ENCODE assay signal across 15 cellular contexts in genomic region chr2:227125506-227125905, GRCh38. TPM values are rescaled to one million over a fixed set of nuclear protein-coding genes. Genes with fewer than 3 reads are reported as not detected.
A peak's percentile ranks its signal among the peaks of the same experiment; 100 is the strongest.
DNase-seq lines count a peak whose midpoint lies in the region; ATAC-seq, FAIRE-seq and TF ChIP-seq lines count a peak whose summit lies in the region.
"Had no signal": no experiment of that assay in that cellular context is flagged by ENCODE, and none has a peak within 500 bp of the region (broad histone marks: within the 10 kb centered on the region; RNA-seq: fewer than 3 reads in every experiment).

No MANE protein-coding gene starts in this region.

- no peak overlapping the region for H3K18ac ChIP-seq in H1 (ENCODE audit: extremely low read depth, low read length)

- H3K9me3 Mint-ChIP-seq in activated naive CD4-positive, alpha-beta T cell treated with anti-CD3 and anti-CD28 coated beads for 36 hours = no peaks in the 10 kb centered on the region
- H3K9me3 Mint-ChIP-seq in activated naive CD4-positive, alpha-beta T cell treated with anti-CD3 and anti-CD28 coated beads, Interleukin-2, amount 50 U/mL, for 72 hours = no peaks in the 10 kb centered on the region
- H3K9me3 Mint-ChIP-seq: activated CD4-positive, alpha-beta memory T cell treated with anti-CD3 and anti-CD28 coated beads for 36 hours; T-helper 1 cell treated with Interleukin-12 subunit alpha and Interleukin-12 subunit beta and Interleukin-4 antibody, amounts not matched to agents 30 μg/mL and 1 μg/mL, for 36 hours had no signal

- TF ChIP-seq POLR2A in H1 (IDR thresholded peaks at IDR 0.05; ENCODE audit: control extremely low read depth in 1 of 2, low read depth in 2 of 2, low read length in 2 of 2) = no peak

- FAIRE-seq in H1 (lab: Jason Lieb, UNC) = no peak
- no peak for FAIRE-seq in urothelium cell line (lab: Jason Lieb, UNC)
- FAIRE-seq: islet of Langerhans had no signal

- H2BK120ac ChIP-seq in H1 (replicated peaks; ENCODE audit: low read depth, low read length) = no peak overlapping the region

- DNase-seq in activated naive CD4-positive, alpha-beta T cell treated with anti-CD3 and anti-CD28 coated beads for 36 hours = peak; percentile 20
- no peak for DNase-seq in activated naive CD4-positive, alpha-beta T cell treated with anti-CD3 and anti-CD28 coated beads, Interleukin-2, amount 50 U/mL, for 72 hours (ENCODE audit: low spot score in 2 of 2)
- DNase-seq in H1 (ENCODE audit: low read depth in 1 of 2, low spot score in 2 of 2) (peak in 1 of 2 experiments; percentile 60), urothelium cell line (ENCODE audit: low spot score) (peak; percentile 18), Right ventricle myocardium inferior (ENCODE audit: missing footprints) (no peak), NCI-H1436 (lab: John Stamatoyannopoulos, UW) (no peak)
- DNase-seq in activated effector memory CD4-positive, alpha-beta T cell treated with anti-CD3 and anti-CD28 coated beads, Interleukin-2, amount 50 U/mL, for 16 hours = no peak
- DNase-seq: activated CD4-positive, alpha-beta memory T cell treated with anti-CD3 and anti-CD28 coated beads for 36 hours; DMS79; IMR-90 had no signal

- H3K36me3 ChIP-seq in OCI-LY3 (replicated peaks; ENCODE audit: low read depth, low read length) (no peaks in the 10 kb centered on the region), H1 (ENCODE audit: control insufficient read depth in 2 of 4, insufficient read depth in 4 of 4, low read length in 3 of 4) (no peaks in the 10 kb centered on the region)

- no peaks in the 10 kb centered on the region for H3K79me2 ChIP-seq in OCI-LY3 (ENCODE audit: low read length)
- H3K79me2 ChIP-seq in H1 (ENCODE audit: control insufficient read depth in 1 of 2, insufficient read depth in 2 of 2, low read length in 2 of 2) = no peaks in the 10 kb centered on the region

- 73% methylated on average over 4 of the region's 5 CpGs; no CpG with 5 or more reads in 1 of the 2 experiments for WGBS in H1 (ENCODE audit: extremely low coverage in 1 of 2, insufficient coverage in 1 of 2, insufficient read length in 1 of 2, insufficient replicate concordance in 2 of 2, low coverage in 1 of 2, low lambda C conversion rate in 2 of 2, missing lambda C conversion rate in 1 of 2), 2 experiments

- no peak overlapping the region for H3K56ac ChIP-seq in H1 (replicated peaks; ENCODE audit: insufficient read length, low read depth, low read length)

- CTCF ChIA-PET in activated naive CD4-positive, alpha-beta T cell treated with anti-CD3 and anti-CD28 coated beads for 36 hours (lab: Charles Lee) = interaction anchor here (0.6 kb wide), 1 partner anchor 63 kb away, joined by 3 read pairs; no protein-coding TSS in a partner anchor
- CTCF ChIA-PET in H1 (lab: Charles Lee; ENCODE audit: partially characterized antibody) = interaction anchor here (0.6 to 2.1 kb wide), 26 partner anchors 8 to 1938 kb away, joined by 3 to 15 read pairs (median 3); no protein-coding TSS in a partner anchor

- H2AK5ac ChIP-seq in H1 (ENCODE audit: low read depth, low read length) = no peak overlapping the region

- no peaks in the 10 kb centered on the region for H3K4me1 Mint-ChIP-seq in activated naive CD4-positive, alpha-beta T cell treated with anti-CD3 and anti-CD28 coated beads for 36 hours (ENCODE audit: low read depth)

- no peaks in the 10 kb centered on the region for H3K79me1 ChIP-seq in H1 (ENCODE audit: low read depth, low read length)

- no peak overlapping the region for H3K23ac ChIP-seq in H1 (ENCODE audit: insufficient read length)

- H3K23me2 ChIP-seq in H1 (ENCODE audit: low read depth, low read length) = no peaks in the 10 kb centered on the region

- H4K20me1 ChIP-seq in OCI-LY3 (ENCODE audit: insufficient read depth, low read length) (no peaks in the 10 kb centered on the region), H1 (replicated peaks in 1 of 2; ENCODE audit: control insufficient read depth in 1 of 2, insufficient read depth in 2 of 2, low read length in 2 of 2) (no peaks in the 10 kb centered on the region)

- H3K4me3 ChIP-seq in OCI-LY3 (ENCODE audit: low read length) (no peak overlapping the region), H1 (ENCODE audit: extremely low read depth in 1 of 4, insufficient read depth in 2 of 4, low read depth in 3 of 4, low read length in 4 of 4) (no peak overlapping the region)
- H3K4me3 ChIP-seq: coronary artery had no signal

- ATAC-seq in activated naive CD4-positive, alpha-beta T cell treated with anti-CD3 and anti-CD28 coated beads, Interleukin-2, amount 50 U/mL, for 72 hours = no peak
- no peak for ATAC-seq in Right ventricle myocardium inferior

- H3K4me2 ChIP-seq in OCI-LY3 (ENCODE audit: low read length) (no peak overlapping the region), H1 (ENCODE audit: insufficient read depth in 1 of 2, low read depth in 2 of 2, low read length in 2 of 2) (no peak overlapping the region)

- no peak overlapping the region for H2BK12ac ChIP-seq in H1 (ENCODE audit: low read depth, low read length)

- no peak overlapping the region for H3K9ac ChIP-seq in OCI-LY3 (ENCODE audit: low read length)
- H3K9ac ChIP-seq in H1 (replicated peaks in 1 of 4; ENCODE audit: extremely low read depth in 1 of 4, low read depth in 3 of 4, low read length in 3 of 4) = no peak overlapping the region

- H3K9me3 ChIP-seq in OCI-LY3 (ENCODE audit: insufficient read depth, low read length) (no peaks in the 10 kb centered on the region), H1 (ENCODE audit: insufficient read depth in 2 of 2, low read depth in 1 of 2, low read length in 1 of 2) (no peaks in the 10 kb centered on the region)

- H3K14ac ChIP-seq in H1 (ENCODE audit: insufficient read length) = no peak overlapping the region

- H3K27ac ChIP-seq in OCI-LY3 (ENCODE audit: low read length) (no peak overlapping the region), H1 (ENCODE audit: low read depth, low read length) (no peak overlapping the region)
- H3K27ac ChIP-seq: coronary artery had no signal

- H3K36me3 Mint-ChIP-seq in activated naive CD4-positive, alpha-beta T cell treated with anti-CD3 and anti-CD28 coated beads for 36 hours (ENCODE audit: low read depth) = no peaks in the 10 kb centered on the region
- H3K36me3 Mint-ChIP-seq in activated naive CD4-positive, alpha-beta T cell treated with anti-CD3 and anti-CD28 coated beads, Interleukin-2, amount 50 U/mL, for 72 hours = no peaks in the 10 kb centered on the region
- H3K36me3 Mint-ChIP-seq: activated CD4-positive, alpha-beta memory T cell treated with anti-CD3 and anti-CD28 coated beads for 36 hours; activated naive CD8-positive, alpha-beta T cell had no signal

- H2BK20ac ChIP-seq in H1 (ENCODE audit: low read length) = no peak overlapping the region

- H2AFZ ChIP-seq in OCI-LY3 (ENCODE audit: low read depth, low read length) (no peak overlapping the region), H1 (ENCODE audit: low read length) (no peak overlapping the region)

- H3K27me3 Mint-ChIP-seq in activated naive CD4-positive, alpha-beta T cell treated with anti-CD3 and anti-CD28 coated beads for 36 hours (ENCODE audit: low read depth) = peaks cover 13% of the 10 kb centered on the region

- H2BK5ac ChIP-seq in H1 (ENCODE audit: low read depth, low read length) = no peak overlapping the region

- POLR2A ChIA-PET in H1 (lab: Charles Lee; ENCODE audit: partially characterized antibody) = no interaction called here

- H3K27me3 ChIP-seq in OCI-LY3 (ENCODE audit: low read depth, low read length) (no peaks in the 10 kb centered on the region), H1 (replicated peaks in 1 of 4; ENCODE audit: control insufficient read depth in 3 of 4, extremely low read depth in 1 of 4, insufficient read depth in 3 of 4, low read length in 3 of 4) (no peaks in the 10 kb centered on the region)

- H3K4me1 ChIP-seq in OCI-LY3 (ENCODE audit: low read length) (no peaks in the 10 kb centered on the region), H1 (replicated peaks in 1 of 4; ENCODE audit: control insufficient read depth in 3 of 4, insufficient read depth in 4 of 4, low read length in 3 of 4) (no peaks in the 10 kb centered on the region)

- no peak for TF ChIP-seq EP300 in H1 (IDR thresholded peaks at IDR 0.05; ENCODE audit: borderline replicate concordance in 1 of 2, low read depth in 2 of 2, low read length in 2 of 2)

- no peak overlapping the region for H3K27ac Mint-ChIP-seq in activated naive CD4-positive, alpha-beta T cell treated with anti-CD3 and anti-CD28 coated beads for 36 hours
- H3K27ac Mint-ChIP-seq in activated naive CD4-positive, alpha-beta T cell treated with anti-CD3 and anti-CD28 coated beads, Interleukin-2, amount 50 U/mL, for 72 hours = no peak overlapping the region
- H3K27ac Mint-ChIP-seq: activated CD4-positive, alpha-beta memory T cell treated with anti-CD3 and anti-CD28 coated beads for 36 hours; activated naive CD8-positive, alpha-beta T cell; T-helper 1 cell treated with Interleukin-12 subunit alpha and Interleukin-12 subunit beta and Interleukin-4 antibody, amounts not matched to agents 30 μg/mL and 1 μg/mL, for 36 hours had no signal

- TF ChIP-seq CTCF in OCI-LY3 (IDR thresholded peaks at IDR 0.05; ENCODE audit: low read depth, low read length) = peak; percentile 35; the same call in 1 of the 2 replicates
- peak; percentile 45 to 67 (median 56) for TF ChIP-seq CTCF in H1 (IDR thresholded peaks at IDR 0.05; ENCODE audit: control extremely low read depth in 1 of 3, insufficient read depth in 1 of 3, low read depth in 1 of 3, low read length in 3 of 3)

- H2BK15ac ChIP-seq in H1 (ENCODE audit: low read length) = no peak overlapping the region

- intact Hi-C loops in activated naive CD4-positive, alpha-beta T cell treated with anti-CD3 and anti-CD28 coated beads for 36 hours (cut with micrococcal nuclease) = no loop called here
- intact Hi-C loops in Right ventricle myocardium inferior (cut with DNase I) = no loop called here

- peak; percentile 50 to 51 for TF ChIP-seq RAD21 in H1 (IDR thresholded peaks at IDR 0.05 in 1 of 2, conservative IDR thresholded peaks at IDR 0.05 in 1 of 2; ENCODE audit: low read depth in 2 of 2, low read length in 2 of 2)

- H4K8ac ChIP-seq in H1 (ENCODE audit: extremely low read depth, insufficient read depth, low read length) = no peak overlapping the region

- no peak overlapping the region for H4K5ac ChIP-seq in H1 (ENCODE audit: insufficient read length, low read depth, low read length)

- no peak overlapping the region for H4K91ac ChIP-seq in H1 (replicated peaks; ENCODE audit: insufficient read length, low read length)

- no peak overlapping the region for H3K4me3 Mint-ChIP-seq in activated naive CD4-positive, alpha-beta T cell treated with anti-CD3 and anti-CD28 coated beads for 36 hours
- H3K4me3 Mint-ChIP-seq: activated CD4-positive, alpha-beta memory T cell treated with anti-CD3 and anti-CD28 coated beads for 36 hours; activated naive CD8-positive, alpha-beta T cell; T-helper 1 cell treated with Interleukin-12 subunit alpha and Interleukin-12 subunit beta and Interleukin-4 antibody, amounts not matched to agents 30 μg/mL and 1 μg/mL, for 36 hours had no signal

- H3K4ac ChIP-seq in H1 (replicated peaks; ENCODE audit: insufficient read length, low read depth, low read length) = no peak overlapping the region

RNA-seq across cellular contexts. Expression of gene COL4A4, which starts 38.5 kb away (rescaled TPM):
- not detected for total RNA-seq in activated naive CD4-positive, alpha-beta T cell treated with anti-CD3 and anti-CD28 coated beads for 36 hours
- total RNA-seq in activated naive CD4-positive, alpha-beta T cell treated with anti-CD3 and anti-CD28 coated beads, Interleukin-2, amount 50 U/mL, for 72 hours = not detected
- 0.67 and 1.7 TPM in 2 replicates for total RNA-seq in H1 (2021; fragmentation: NEBNext Ultra II Directional; extraction: Animal tissue kit (Norgen Biotek cat#: 25700))
- polyA plus RNA-seq in H1 (2011; rRNA removed) = 0.33 TPM in 2 replicates
- polyA plus RNA-seq in H1 (2011; cell fraction: cytosol; rRNA removed) = 0.39 TPM
- polyA plus RNA-seq in H1 (2011; cell fraction: nucleus; rRNA removed) = 1.9 TPM
- polyA plus RNA-seq in H1 (2012, experiment 1 of 2) = 0.32 to 0.44 TPM (median 0.41 TPM) in 4 replicates
- polyA plus RNA-seq in H1 (2012, experiment 2 of 2) = 0.13 TPM
- 0.99 TPM for polyA plus RNA-seq in H1 (2013, experiment 1 of 2)
- polyA plus RNA-seq in H1 (2013, experiment 2 of 2) = 0.87 TPM
- polyA minus RNA-seq in H1 (2011; rRNA and poly(A)+ RNA removed) = 0.50 and 0.59 TPM in 2 replicates
- polyA minus RNA-seq in H1 (2011; cell fraction: cytosol; rRNA and poly(A)+ RNA removed) = 0.22 TPM
- polyA minus RNA-seq in H1 (2011; cell fraction: nucleus; rRNA and poly(A)+ RNA removed) = 0.80 TPM
- total RNA-seq in Right ventricle myocardium inferior = 13.6 TPM
- total RNA-seq: activated CD4-positive, alpha-beta memory T cell treated with anti-CD3 and anti-CD28 coated beads for 36 hours; IMR-90 had no signal

RNA-seq across cellular contexts. Expression of gene COL4A3, which starts 38.9 kb away (rescaled TPM):
- not detected for total RNA-seq in activated naive CD4-positive, alpha-beta T cell treated with anti-CD3 and anti-CD28 coated beads for 36 hours
- not detected for total RNA-seq in activated naive CD4-positive, alpha-beta T cell treated with anti-CD3 and anti-CD28 coated beads, Interleukin-2, amount 50 U/mL, for 72 hours
- total RNA-seq in H1 (2021; fragmentation: NEBNext Ultra II Directional; extraction: Animal tissue kit (Norgen Biotek cat#: 25700)) = 0.17 and 0.34 TPM in 2 replicates
- polyA plus RNA-seq in H1 (2011; rRNA removed) = 0.12 and 0.28 TPM in 2 replicates
- 0.22 TPM for polyA plus RNA-seq in H1 (2011; cell fraction: cytosol; rRNA removed)
- polyA plus RNA-seq in H1 (2011; cell fraction: nucleus; rRNA removed) = 1.2 TPM
- 0.08 to 0.54 TPM (median 0.29 TPM) in 4 replicates for polyA plus RNA-seq in H1 (2012, experiment 1 of 2)
- polyA plus RNA-seq in H1 (2012, experiment 2 of 2) = 0.05 TPM
- polyA plus RNA-seq in H1 (2013, experiment 1 of 2) = 0.41 TPM
- 0.31 TPM for polyA plus RNA-seq in H1 (2013, experiment 2 of 2)
- 0.19 and 0.90 TPM in 2 replicates for polyA minus RNA-seq in H1 (2011; rRNA and poly(A)+ RNA removed)
- polyA minus RNA-seq in H1 (2011; cell fraction: cytosol; rRNA and poly(A)+ RNA removed) = 0.29 TPM
- polyA minus RNA-seq in H1 (2011; cell fraction: nucleus; rRNA and poly(A)+ RNA removed) = 1.6 TPM
- total RNA-seq in Right ventricle myocardium inferior = 5.5 TPM
- total RNA-seq: activated CD4-positive, alpha-beta memory T cell treated with anti-CD3 and anti-CD28 coated beads for 36 hours; IMR-90 had no signal
- polyA plus RNA-seq: IMR-90 had no signal

Comparison
In these comparisons a context has a peak if more than half of its experiments do, and no peak if none do; other contexts are left out.
1. DNase-seq: peak in activated naive CD4-positive, alpha-beta T cell treated with anti-CD3 and anti-CD28 coated beads for 36 hours (single experiment) and urothelium cell line (single experiment); none in activated naive CD4-positive, alpha-beta T cell treated with anti-CD3 and anti-CD28 coated beads, Interleukin-2, amount 50 U/mL, for 72 hours (0 of 2), activated effector memory CD4-positive, alpha-beta T cell treated with anti-CD3 and anti-CD28 coated beads, Interleukin-2, amount 50 U/mL, for 16 hours (single experiment), Right ventricle myocardium inferior (single experiment) and NCI-H1436 (single experiment).